20 cellular contexts compared by ENCODE assay signal in genomic region chr1:118300808-118301207, GRCh38.
A peak's percentile ranks its signal among the peaks of the same experiment; 100 is the strongest.
DNase-seq lines count a peak whose midpoint lies in the region; ATAC-seq, FAIRE-seq and TF ChIP-seq lines count a peak whose summit lies in the region.
"Had no signal": no experiment of that assay in that cellular context is flagged by ENCODE, and none has a peak within 500 bp of the region (broad histone marks: within the 10 kb centered on the region; RNA-seq: fewer than 3 reads in every experiment).

No MANE protein-coding gene starts in this region.

- H3K4me3 Mint-ChIP-seq in WTC11: no peak overlapping the region; the same call in 1 of the 2 replicates
- H3K4me3 Mint-ChIP-seq in progenitor cell of endocrine pancreas (ENCODE audit: low read depth): no peak overlapping the region
- H3K4me3 Mint-ChIP-seq: CD14-positive monocyte had no signal

- H3K36me3 ChIP-seq in HAP-1 (replicated peaks) (no peaks in the 10 kb centered on the region), osteoblast (ENCODE audit: insufficient read depth, low read length) (no peaks in the 10 kb centered on the region), MG63 (no peaks in the 10 kb centered on the region)

- CTCF ChIA-PET in WTC11 (lab: Charles Lee): no interaction called here

- H3K9me3 ChIP-seq in HAP-1 (no peaks in the 10 kb centered on the region), osteoblast (ENCODE audit: low read depth, low read length) (no peaks in the 10 kb centered on the region), MG63 (no peaks in the 10 kb centered on the region)
- H3K9me3 ChIP-seq: Caco-2 had no signal

- no peaks in the 10 kb centered on the region for H4K20me1 ChIP-seq in osteoblast (ENCODE audit: insufficient read depth, low read length)

- H3K4me3 ChIP-seq in HAP-1 (no peak overlapping the region), osteoblast (ENCODE audit: insufficient read depth, low read length) (no peak overlapping the region), MG63 (no peak overlapping the region)

- POLR2A ChIA-PET in WTC11 (lab: Charles Lee): no interaction called here

- H3K4me2 ChIP-seq in osteoblast (ENCODE audit: insufficient read depth, low read length): no peak overlapping the region

- H3K79me2 ChIP-seq in osteoblast (ENCODE audit: insufficient read depth, low read length): no peaks in the 10 kb centered on the region

- DNase-seq in HAP-1 (ENCODE audit: low spot score in 2 of 2): peak; percentile 67 to 71
- DNase-seq in WTC11 (ENCODE audit: low spot score): peak; percentile 19
- peak; percentile 26 for DNase-seq in iPS-NIHi7 (ENCODE audit: extremely low spot score)
- DNase-seq in progenitor cell of endocrine pancreas (ENCODE audit: low spot score, unreplicated experiment): no peak
- no peak for DNase-seq in stimulated activated CD4-positive, alpha-beta T cell treated with anti-CD3 and anti-CD28 coated beads, Interleukin-4, amount 100 ng/mL, for 4 hours
- DNase-seq in urothelium cell line (ENCODE audit: low spot score): no peak
- no peak for DNase-seq in osteoblast (ENCODE audit: insufficient read length, low spot score, missing footprints)
- DNase-seq in MG63: no peak
- DNase-seq: Caco-2; DMS79; GDM1; KBM-7; NCI-H1105; NCI-H1930; NCI-H510A treated with DMSO at 0.1 percent for 48 hours; NK-92 treated with Interleukin-12 subunit alpha and Interleukin-12 subunit beta, amount 100 ng/mL, for 24 hours had no signal

- FAIRE-seq in urothelium cell line (lab: Jason Lieb, UNC): no peak
- FAIRE-seq: A204.1, GM19239 had no signal

- H3K4me1 ChIP-seq in HAP-1: peaks cover 57% of the 10 kb centered on the region
- no peaks in the 10 kb centered on the region for H3K4me1 ChIP-seq in osteoblast (ENCODE audit: insufficient read depth, low read length)
- H3K4me1 ChIP-seq: Caco-2 had no signal

- peak; percentile 67; the same call in 1 of the 2 replicates for ATAC-seq in WTC11

- no peaks in the 10 kb centered on the region for H3K27me3 ChIP-seq in HAP-1 (ENCODE audit: low read depth)
- no peaks in the 10 kb centered on the region for H3K27me3 ChIP-seq in osteoblast (ENCODE audit: insufficient read depth, low read length)
- H3K27me3 ChIP-seq in MG63: no peaks in the 10 kb centered on the region

- H2AFZ ChIP-seq in osteoblast (ENCODE audit: low read length): no peak overlapping the region

- H3K36me3 Mint-ChIP-seq in WTC11: no peaks in the 10 kb centered on the region
- H3K36me3 Mint-ChIP-seq in progenitor cell of endocrine pancreas (ENCODE audit: insufficient read depth): no peaks in the 10 kb centered on the region
- H3K36me3 Mint-ChIP-seq: CD14-positive monocyte had no signal

- H3K27me3 Mint-ChIP-seq in WTC11 (ENCODE audit: low read depth) (no peaks in the 10 kb centered on the region), progenitor cell of endocrine pancreas (no peaks in the 10 kb centered on the region)

- no peak overlapping the region for H3K27ac ChIP-seq in osteoblast (ENCODE audit: low read depth, low read length)
- H3K27ac ChIP-seq: HL-60 had no signal

- H3K4me1 Mint-ChIP-seq in WTC11 (peaks cover 54% of the 10 kb centered on the region), progenitor cell of endocrine pancreas (ENCODE audit: low read depth) (peaks cover 32% of the 10 kb centered on the region)
- H3K4me1 Mint-ChIP-seq: CD14-positive monocyte had no signal

- TF ChIP-seq CTCF in WTC11 (IDR thresholded peaks at IDR 0.05): no peak
- TF ChIP-seq CTCF in progenitor cell of endocrine pancreas (IDR thresholded peaks at IDR 0.05; ENCODE audit: unreplicated experiment): no peak
- TF ChIP-seq CTCF in osteoblast (IDR thresholded peaks at IDR 0.05; ENCODE audit: extremely low read depth, low read depth, low read length): no peak

- in situ Hi-C loops in HAP-1 (cut with MboI; ENCODE audit: low sequenced_read_pairs): no loop called here

- H3K9me3 Mint-ChIP-seq in WTC11 (no peaks in the 10 kb centered on the region), progenitor cell of endocrine pancreas (ENCODE audit: low read depth) (no peaks in the 10 kb centered on the region)

- H3K27ac Mint-ChIP-seq in WTC11 (peak overlapping the region; percentile 22; the same call in 1 of the 2 replicates), progenitor cell of endocrine pancreas (peak overlapping the region; percentile 29)

TF ChIP-seq in WTC11, 78 proteins besides CTCF, POLR2A, EP300 and RAD21:
- TF ChIP-seq CREM (CRISPR knock-in tag; IDR thresholded peaks at IDR 0.05) (no peak), JAZF1 (CRISPR knock-in tag; IDR thresholded peaks at IDR 0.05) (no peak), USF2 (CRISPR knock-in tag; IDR thresholded peaks at IDR 0.05) (no peak), ZNF219 (CRISPR knock-in tag; IDR thresholded peaks at IDR 0.05; ENCODE audit: borderline replicate concordance) (no peak), ZBTB21 (CRISPR knock-in tag; IDR thresholded peaks at IDR 0.05; ENCODE audit: borderline replicate concordance) (no peak), ZBTB43 (CRISPR knock-in tag; IDR thresholded peaks at IDR 0.05) (no peak), E2F4 (CRISPR knock-in tag; IDR thresholded peaks at IDR 0.05; ENCODE audit: borderline replicate concordance, low read depth) (no peak), E2F5 (CRISPR knock-in tag; IDR thresholded peaks at IDR 0.05) (no peak), TEAD1 (CRISPR knock-in tag; IDR thresholded peaks at IDR 0.05) (no peak), GTF2I (CRISPR knock-in tag; conservative IDR thresholded peaks at IDR 0.05) (no peak), FOXK1 (CRISPR knock-in tag; IDR thresholded peaks at IDR 0.05) (no peak), ATF2 (CRISPR knock-in tag; IDR thresholded peaks at IDR 0.05; ENCODE audit: borderline replicate concordance, low read depth) (no peak)

Comparison
In these comparisons a context has a peak if more than half of its experiments do, and no peak if none do; other contexts are left out.
1. DNase-seq: peak in HAP-1 (2 of 2), WTC11 (single experiment) and iPS-NIHi7 (single experiment); none in progenitor cell of endocrine pancreas (single experiment), stimulated activated CD4-positive, alpha-beta T cell treated with anti-CD3 and anti-CD28 coated beads, Interleukin-4, amount 100 ng/mL, for 4 hours (0 of 2), urothelium cell line (single experiment), osteoblast (single experiment) and MG63 (single experiment).